ENCODE assay signal across 1 cellular context in genomic region chr6:78864957-78865356, GRCh38.
TF ChIP-seq lines count a peak whose summit lies in the region.

No MANE protein-coding gene starts in this region.

TF ChIP-seq in K562, 482 proteins besides CTCF, POLR2A, EP300 and RAD21:
- TF ChIP-seq MAFG (tag; conservative IDR thresholded peaks at IDR 0.05), result 0 out of 2 replicates have a peak, but pooled peaks have one; percentile 26
- TF ChIP-seq ZNF384 (IDR thresholded peaks at IDR 0.05; ENCODE audit: low read depth, low read length), result no peak
- peak; percentile 71 for TF ChIP-seq C11orf30 (IDR thresholded peaks at IDR 0.05; ENCODE audit: low read depth)
- no peak for TF ChIP-seq SAFB (IDR thresholded peaks at IDR 0.05; ENCODE audit: borderline replicate concordance, low read depth, low read length)
- peak; percentile 5; the same call in 1 of the 2 replicates for TF ChIP-seq MAFK (IDR thresholded peaks at IDR 0.05; ENCODE audit: low read length)
- TF ChIP-seq ZNF316 (IDR thresholded peaks at IDR 0.05), result peak; percentile 81
- peak; percentile 28; the same call in 1 of the 2 replicates for TF ChIP-seq MAFF (IDR thresholded peaks at IDR 0.05; ENCODE audit: low read length)
